In genomic region chr10:124601016-124601415, GRCh38 we compare ENCODE assay signal across 21 cellular contexts.
DNase-seq lines count a peak whose midpoint lies in the region; ATAC-seq and TF ChIP-seq lines count a peak whose summit lies in the region.
"Had no signal": no experiment of that assay in that cellular context is flagged by ENCODE, and none has a peak within 500 bp of the region (broad histone marks: within the 10 kb centered on the region; RNA-seq: fewer than 3 reads in every experiment).

No MANE protein-coding gene starts in this region.

- H3K4me3 Mint-ChIP-seq in stimulated activated naive CD8-positive, alpha-beta T cell treated with anti-CD3 and anti-CD28 coated beads, Interleukin-15, Interleukin-2, amounts not matched to agents 100 ng/mL and 50 ng/mL, for 24 hours = no peak overlapping the region
- H3K4me3 Mint-ChIP-seq in stimulated activated naive CD8-positive, alpha-beta T cell treated with anti-CD3 and anti-CD28 coated beads, Interleukin-15, amount 100 ng/mL, for 72 hours = no peak overlapping the region
- peak overlapping the region; percentile 65 for H3K4me3 Mint-ChIP-seq in memory B cell
- H3K4me3 Mint-ChIP-seq: activated CD4-positive, alpha-beta T cell treated with anti-CD3 and anti-CD28 coated beads, Interleukin-2, amount 10 ng/mL, durations not matched to agents 7 days and 5 days; CD4-positive, alpha-beta memory T cell; endodermal cell; mesothelial cell of epicardium had no signal

- H3K27me3 ChIP-seq in OCI-LY1 (ENCODE audit: insufficient read depth, low read length) = no peaks in the 10 kb centered on the region
- H3K27me3 ChIP-seq: body of pancreas, colonic mucosa, neutrophil, uterus had no signal

- H3K9me2 ChIP-seq in OCI-LY1 (ENCODE audit: low read depth, low read length) = no peaks in the 10 kb centered on the region

- no peaks in the 10 kb centered on the region for H4K20me1 ChIP-seq in OCI-LY1 (ENCODE audit: insufficient read depth, low read length)

- H3K4me3 ChIP-seq in OCI-LY1 (ENCODE audit: low read depth, low read length, poor library complexity, severe bottlenecking) (no peak overlapping the region), lower leg skin (ENCODE audit: low read depth, poor library complexity, severe bottlenecking) (no peak overlapping the region)
- H3K4me3 ChIP-seq: body of pancreas, colonic mucosa, uterus had no signal

- H3K9ac ChIP-seq in OCI-LY1 (ENCODE audit: low read length) = peak overlapping the region; percentile 40; the same call in 1 of the 2 replicates

- no peaks in the 10 kb centered on the region for H3F3A ChIP-seq in OCI-LY1 (ENCODE audit: insufficient read depth, low read length)

- H3K27me3 Mint-ChIP-seq in stimulated activated naive CD8-positive, alpha-beta T cell treated with anti-CD3 and anti-CD28 coated beads, Interleukin-15, Interleukin-2, amounts not matched to agents 100 ng/mL and 50 ng/mL, for 24 hours = no peaks in the 10 kb centered on the region
- H3K27me3 Mint-ChIP-seq in stimulated activated naive CD8-positive, alpha-beta T cell treated with anti-CD3 and anti-CD28 coated beads, Interleukin-15, amount 100 ng/mL, for 72 hours = no peaks in the 10 kb centered on the region
- H3K27me3 Mint-ChIP-seq in memory B cell = no peaks in the 10 kb centered on the region
- H3K27me3 Mint-ChIP-seq: activated CD4-positive, alpha-beta T cell treated with anti-CD3 and anti-CD28 coated beads, Interleukin-2, amount 10 ng/mL, durations not matched to agents 7 days and 5 days; CD4-positive, alpha-beta memory T cell had no signal

- intact Hi-C loops in lower leg skin (cut with DNase I; ENCODE audit: low total_unique reads) = no loop called here

- peak overlapping the region; percentile 97 for H3K27ac ChIP-seq in OCI-LY1 (ENCODE audit: low read depth, low read length, poor library complexity, severe bottlenecking)
- H3K27ac ChIP-seq: body of pancreas, colonic mucosa, neutrophil, uterus had no signal

- peak overlapping the region; percentile 22; the same call in 1 of the 2 replicates for H3K4me2 ChIP-seq in OCI-LY1 (ENCODE audit: low read length)

- no peak for ATAC-seq in stimulated activated naive CD8-positive, alpha-beta T cell treated with anti-CD3 and anti-CD28 coated beads, Interleukin-15, amount 100 ng/mL, for 72 hours
- ATAC-seq in memory B cell (ENCODE audit: low read depth) = peak; percentile 21
- ATAC-seq in GM21526 (IDR thresholded peaks at IDR 0.05; ENCODE audit: low FRiP score, unreplicated experiment) = no peak
- ATAC-seq: body of pancreas, left colon had no signal

- H3K27ac Mint-ChIP-seq in stimulated activated naive CD8-positive, alpha-beta T cell treated with anti-CD3 and anti-CD28 coated beads, Interleukin-15, Interleukin-2, amounts not matched to agents 100 ng/mL and 50 ng/mL, for 24 hours = peak overlapping the region; percentile 22
- H3K27ac Mint-ChIP-seq in stimulated activated naive CD8-positive, alpha-beta T cell treated with anti-CD3 and anti-CD28 coated beads, Interleukin-15, amount 100 ng/mL, for 72 hours = peak overlapping the region in 1 of 2 donors; percentile 50
- H3K27ac Mint-ChIP-seq in memory B cell = peak overlapping the region; percentile 97
- H3K27ac Mint-ChIP-seq: activated CD4-positive, alpha-beta T cell treated with anti-CD3 and anti-CD28 coated beads, Interleukin-2, amount 10 ng/mL, durations not matched to agents 7 days and 5 days; endodermal cell; mesothelial cell of epicardium had no signal

- no peaks in the 10 kb centered on the region for H3K9me3 Mint-ChIP-seq in stimulated activated naive CD8-positive, alpha-beta T cell treated with anti-CD3 and anti-CD28 coated beads, Interleukin-15, Interleukin-2, amounts not matched to agents 100 ng/mL and 50 ng/mL, for 24 hours
- H3K9me3 Mint-ChIP-seq in stimulated activated naive CD8-positive, alpha-beta T cell treated with anti-CD3 and anti-CD28 coated beads, Interleukin-15, amount 100 ng/mL, for 72 hours = no peaks in the 10 kb centered on the region
- peaks cover 1% of the 10 kb centered on the region for H3K9me3 Mint-ChIP-seq in memory B cell
- H3K9me3 Mint-ChIP-seq: activated CD4-positive, alpha-beta T cell treated with anti-CD3 and anti-CD28 coated beads, Interleukin-2, amount 10 ng/mL, durations not matched to agents 7 days and 5 days; endodermal cell; mesothelial cell of epicardium had no signal

- no peaks in the 10 kb centered on the region for H3K9me3 ChIP-seq in OCI-LY1 (ENCODE audit: low read length)
- H3K9me3 ChIP-seq: body of pancreas, colonic mucosa, neutrophil, uterus had no signal

- no peaks in the 10 kb centered on the region for H3K36me3 Mint-ChIP-seq in stimulated activated naive CD8-positive, alpha-beta T cell treated with anti-CD3 and anti-CD28 coated beads, Interleukin-15, Interleukin-2, amounts not matched to agents 100 ng/mL and 50 ng/mL, for 24 hours (ENCODE audit: low read depth)
- peaks cover 7% of the 10 kb centered on the region for H3K36me3 Mint-ChIP-seq in memory B cell
- H3K36me3 Mint-ChIP-seq: CD4-positive, alpha-beta memory T cell; mesothelial cell of epicardium had no signal

- H2AFZ ChIP-seq in OCI-LY1 (ENCODE audit: low read length) = no peak overlapping the region

- peaks cover 26% of the 10 kb centered on the region for H3K4me1 Mint-ChIP-seq in stimulated activated naive CD8-positive, alpha-beta T cell treated with anti-CD3 and anti-CD28 coated beads, Interleukin-15, Interleukin-2, amounts not matched to agents 100 ng/mL and 50 ng/mL, for 24 hours (ENCODE audit: low read depth)
- peaks cover 8% of the 10 kb centered on the region for H3K4me1 Mint-ChIP-seq in stimulated activated naive CD8-positive, alpha-beta T cell treated with anti-CD3 and anti-CD28 coated beads, Interleukin-15, amount 100 ng/mL, for 72 hours
- peaks cover 49% of the 10 kb centered on the region for H3K4me1 Mint-ChIP-seq in memory B cell
- H3K4me1 Mint-ChIP-seq: activated CD4-positive, alpha-beta T cell treated with anti-CD3 and anti-CD28 coated beads, Interleukin-2, amount 10 ng/mL, durations not matched to agents 7 days and 5 days had no signal

- no peak for DNase-seq in stimulated activated naive CD8-positive, alpha-beta T cell treated with anti-CD3 and anti-CD28 coated beads, Interleukin-15, amount 100 ng/mL, for 72 hours
- DNase-seq in memory B cell (ENCODE audit: low spot score in 2 of 2) (no peak), lower leg skin (ENCODE audit: low spot score in 2 of 2) (no peak), RKO (ENCODE audit: low spot score) (no peak)
- no peak for DNase-seq in stimulated activated CD4-positive, alpha-beta T cell treated with anti-CD3 and anti-CD28 coated beads, Interleukin-15, amount 100 ng/mL, for 24 hours
- DNase-seq: activated CD4-positive, alpha-beta T cell treated with anti-CD3 and anti-CD28 coated beads, Interleukin-2, amount 10 ng/mL, durations not matched to agents 7 days and 5 days; body of pancreas; CD4-positive, alpha-beta memory T cell; colonic mucosa; endodermal cell; GF-D8; NCI-H2107; NCI-H510A treated with DMSO at 0.1 percent for 48 hours; substantia nigra; uterus had no signal

- no peak for TF ChIP-seq CTCF in OCI-LY1 (IDR thresholded peaks at IDR 0.05; ENCODE audit: low read length)
- TF ChIP-seq CTCF in lower leg skin (IDR thresholded peaks at IDR 0.05) = no peak

- no peak for TF ChIP-seq POLR2A in lower leg skin (IDR thresholded peaks at IDR 0.05)

- no peaks in the 10 kb centered on the region for H3K36me3 ChIP-seq in OCI-LY1 (ENCODE audit: insufficient read depth, low read length)
- H3K36me3 ChIP-seq: colonic mucosa, neutrophil, uterus had no signal

- H3K79me2 ChIP-seq in OCI-LY1 (ENCODE audit: insufficient read depth, low read length) = no peaks in the 10 kb centered on the region

- H3K4me1 ChIP-seq in OCI-LY1 (ENCODE audit: insufficient read depth, low read length, severe bottlenecking) = peaks cover 94% of the 10 kb centered on the region
- H3K4me1 ChIP-seq: colonic mucosa, uterus had no signal

- WGBS in lower leg skin, 2 donors = 87 to 95% methylated on average over 12 of the region's 12 CpGs
